8 cellular contexts compared by ENCODE assay signal in the genomic region with DNA sequence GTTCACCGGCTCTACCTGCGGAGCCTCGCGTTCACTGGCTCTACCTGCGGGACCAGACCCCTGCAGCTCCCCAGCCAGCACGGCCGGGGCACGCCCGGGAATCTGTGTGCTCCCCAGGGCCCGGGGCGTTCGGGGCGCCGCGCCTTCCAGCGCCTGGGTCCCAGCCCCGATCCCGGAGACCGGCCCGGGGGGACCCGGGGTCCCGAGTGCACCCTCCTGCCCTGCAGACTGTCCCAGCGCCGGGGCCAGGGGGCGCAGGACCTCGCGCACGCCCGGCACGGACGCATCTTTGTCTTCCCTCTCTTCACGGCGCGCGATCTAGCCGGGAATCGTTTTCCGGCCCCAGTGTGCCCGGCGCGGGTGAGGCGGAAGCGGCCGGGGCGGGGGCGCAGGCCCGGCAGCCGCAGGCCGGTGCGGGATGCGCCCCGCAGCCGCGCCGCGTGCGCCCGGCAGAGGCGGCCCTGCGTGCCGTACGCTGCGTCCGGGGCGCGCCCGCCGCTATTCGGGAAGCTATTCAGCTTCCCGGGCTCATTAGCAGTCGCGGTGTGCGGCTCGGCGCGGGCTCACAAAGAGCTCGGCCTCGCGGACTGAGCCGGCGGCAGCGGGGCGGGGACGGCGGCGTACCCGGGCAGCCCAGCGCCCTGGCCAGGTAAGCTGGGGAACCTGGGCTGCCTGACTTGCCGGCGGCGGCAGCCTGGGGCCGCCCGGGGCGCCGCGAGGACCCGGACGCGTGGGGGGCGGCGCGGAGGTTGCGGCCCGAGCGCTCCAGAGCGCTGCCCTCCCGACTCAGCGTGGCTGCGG. TPM values are rescaled to one million over a fixed set of nuclear protein-coding genes. Genes with fewer than 3 reads are reported as not detected.
DNase-seq lines count a peak whose midpoint lies in the region; ATAC-seq, FAIRE-seq and TF ChIP-seq lines count a peak whose summit lies in the region.

A gene (plus strand): TSS at position 345 of the 801 bp plus-strand sequence. CDS start 167,911 bp downstream, outside the sequence.

- peak within 1 kb of the TSS; percentile 86 for H2AFZ ChIP-seq in astrocyte (ENCODE audit: low read depth, low read length)

- H3K9me3 ChIP-seq in HAP-1, result no peaks in the 10 kb centered on the region
- no peaks in the 10 kb centered on the region for H3K9me3 ChIP-seq in astrocyte (ENCODE audit: insufficient read depth, low read depth, low read length)
- no peaks in the 10 kb centered on the region for H3K9me3 ChIP-seq in iPS-20b (ENCODE audit: insufficient read depth, low read depth, low read length)

- peak within 1 kb of the TSS; percentile 66 for H3K9ac ChIP-seq in astrocyte (ENCODE audit: low read length)
- peak within 1 kb of the TSS; percentile 45 for H3K9ac ChIP-seq in iPS-20b (ENCODE audit: low read depth, low read length)

- in situ Hi-C loops in HAP-1 (cut with MboI; ENCODE audit: low sequenced_read_pairs), result no loop called here

- peaks cover 7% of the 10 kb centered on the region for H3K27me3 Mint-ChIP-seq in astrocyte (ENCODE audit: low read depth, unreplicated experiment)

- peaks cover 22% of the 10 kb centered on the region for H4K20me1 ChIP-seq in astrocyte (ENCODE audit: insufficient read depth, low read length)

- peaks cover 31% of the 10 kb centered on the region for H3K79me2 ChIP-seq in astrocyte (ENCODE audit: insufficient read depth, low read length)

- H3K27ac Mint-ChIP-seq in astrocyte (ENCODE audit: unreplicated experiment), result no peak within 1 kb of the TSS

- no peak for TF ChIP-seq CTCF in astrocyte (IDR thresholded peaks at IDR 0.05; ENCODE audit: insufficient read depth, low read depth, low read length)

- H3K36me3 ChIP-seq in HAP-1 (replicated peaks) (no peaks in the 10 kb centered on the region), astrocyte (ENCODE audit: insufficient read depth, low read length) (no peaks in the 10 kb centered on the region), iPS-20b (ENCODE audit: insufficient read depth, low read depth, low read length) (no peaks in the 10 kb centered on the region)

- H3K4me3 Mint-ChIP-seq in astrocyte (ENCODE audit: unreplicated experiment), result peak within 1 kb of the TSS; percentile 86

- no peak within 1 kb of the TSS for H3K27ac ChIP-seq in astrocyte (ENCODE audit: low read depth, low read length)
- no peak within 1 kb of the TSS for H3K27ac ChIP-seq in iPS-20b (ENCODE audit: low read length)

- H3K4me1 ChIP-seq in HAP-1, result peaks cover 10% of the 10 kb centered on the region
- peaks cover 15% of the 10 kb centered on the region for H3K4me1 ChIP-seq in astrocyte (ENCODE audit: insufficient read depth, low read length)
- H3K4me1 ChIP-seq in iPS-20b (ENCODE audit: insufficient read depth, low read length), result no peaks in the 10 kb centered on the region

- peak within 1 kb of the TSS; percentile 92 for H3K4me2 ChIP-seq in astrocyte (ENCODE audit: low read length)

- H3K4me3 ChIP-seq in HAP-1, result peak within 1 kb of the TSS; percentile 52
- peak within 1 kb of the TSS; percentile 60 for H3K4me3 ChIP-seq in astrocyte (ENCODE audit: insufficient read depth, low read depth, low read length)
- H3K4me3 ChIP-seq in iPS-20b (ENCODE audit: low read length), result peak within 1 kb of the TSS; percentile 65

- H3K9me3 Mint-ChIP-seq in astrocyte (ENCODE audit: unreplicated experiment), result no peaks in the 10 kb centered on the region

- no peak for FAIRE-seq in astrocyte (lab: Jason Lieb, UNC)

- H3K4me1 Mint-ChIP-seq in astrocyte (ENCODE audit: low read depth, unreplicated experiment), result peaks cover 6% of the 10 kb centered on the region

- H3K36me3 Mint-ChIP-seq in astrocyte (ENCODE audit: low read depth, unreplicated experiment), result peaks cover 1% of the 10 kb centered on the region

- H3K27me3 ChIP-seq in HAP-1 (ENCODE audit: low read depth) (no peaks in the 10 kb centered on the region), astrocyte (ENCODE audit: insufficient read depth, low read length) (no peaks in the 10 kb centered on the region), iPS-20b (ENCODE audit: insufficient read depth, low read length) (peaks cover 39% of the 10 kb centered on the region)

- DNase-seq in HAP-1 (ENCODE audit: low spot score in 2 of 2) (peak; percentile 17 to 71), SK-N-DZ (ENCODE audit: low spot score) (peak; percentile 54), astrocyte (ENCODE audit: low read depth) (peak; percentile 20), amniotic stem cell (lab: John Stamatoyannopoulos, UW) (no peak), medulla oblongata (ENCODE audit: extremely low spot score) (no peak)
- peak; percentile 35 for DNase-seq in stimulated activated CD4-positive, alpha-beta T cell treated with anti-CD3 and anti-CD28 coated beads, Interleukin-1b, Interleukin-23, amount 100 ng/mL, for 48 hours

- no peak for ATAC-seq in HG03196 (IDR thresholded peaks at IDR 0.05; ENCODE audit: unreplicated experiment)

RNA-seq across cellular contexts. Expression of the gene that starts here (rescaled TPM):
- 108 and 110 TPM in 2 replicates for polyA plus RNA-seq in SK-N-DZ (2014; cell fraction: cytosol; rRNA removed)
- polyA plus RNA-seq in SK-N-DZ (2014; cell fraction: nucleus; rRNA removed), result 124 and 132 TPM in 2 replicates
- total RNA-seq in astrocyte, result 12.7 and 15.2 TPM in 2 replicates

Comparison
In these comparisons a context has a peak if more than half of its experiments do, and no peak if none do; other contexts are left out.
1. DNase-seq: peak in HAP-1 (2 of 2), SK-N-DZ (single experiment), astrocyte (single experiment) and stimulated activated CD4-positive, alpha-beta T cell treated with anti-CD3 and anti-CD28 coated beads, Interleukin-1b, Interleukin-23, amount 100 ng/mL, for 48 hours (single experiment); none in amniotic stem cell (single experiment) and medulla oblongata (single experiment).
2. Peak in every context shown above with its lines, with median percentiles within 50 percentile points of each other: H3K4me3 ChIP-seq.